ENCODE assay signal across 10 cellular contexts in the genomic region with DNA sequence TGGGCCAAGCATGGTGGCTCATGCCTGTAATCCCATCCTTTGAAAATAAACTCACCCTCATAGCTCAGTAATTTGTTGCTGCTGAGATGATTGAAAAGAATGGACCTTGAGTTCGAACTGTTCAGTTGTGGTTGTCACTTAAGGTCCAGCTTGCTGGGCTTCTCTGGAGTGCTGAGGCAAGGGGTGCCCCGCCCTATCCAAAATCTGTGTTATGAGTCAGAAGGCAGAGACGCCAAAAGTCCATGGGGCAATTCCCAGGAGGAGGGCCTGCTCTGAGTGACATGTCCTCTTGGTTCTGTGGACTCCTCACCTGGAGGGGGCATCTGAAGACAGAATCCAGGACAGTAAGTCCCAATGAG.
DNase-seq lines count a peak whose midpoint lies in the region; ATAC-seq, FAIRE-seq and TF ChIP-seq lines count a peak whose summit lies in the region.
"Had no signal": no experiment of that assay in that cellular context is flagged by ENCODE, and none has a peak within 500 bp of the region (broad histone marks: within the 10 kb centered on the region; RNA-seq: fewer than 3 reads in every experiment).

No MANE protein-coding gene starts in this region.

- H3K9me3 ChIP-seq in heart left ventricle (no peaks in the 10 kb centered on the region), small intestine (ENCODE audit: control insufficient read depth, low read depth) (no peaks in the 10 kb centered on the region), body of pancreas (no peaks in the 10 kb centered on the region)
- H3K9me3 ChIP-seq: neutrophil had no signal

- H3K27ac ChIP-seq in heart left ventricle (peak overlapping the region in 4 of 12 donors; percentile 26 to 59 (median 36)), small intestine (ENCODE audit: low read depth in 1 of 2, low read length in 1 of 2) (no peak overlapping the region), body of pancreas (no peak overlapping the region)
- H3K27ac ChIP-seq: neutrophil had no signal

- no peak overlapping the region for H3K4me3 ChIP-seq in heart left ventricle
- no peak overlapping the region for H3K4me3 ChIP-seq in small intestine (ENCODE audit: low read depth in 1 of 2, low read length in 2 of 2)
- no peak overlapping the region for H3K4me3 ChIP-seq in body of pancreas

- ATAC-seq in heart left ventricle (peak; percentile 38 to 79 (median 68)), body of pancreas (no peak), GM21367 (IDR thresholded peaks at IDR 0.05; ENCODE audit: unreplicated experiment) (no peak)

- DNase-seq in H4 (ENCODE audit: low spot score) (peak; percentile 70), T1000 (lab: John Stamatoyannopoulos, UW) (peak; percentile 41), heart left ventricle (peak in 4 of 5 donors; percentile 28 to 58 (median 34)), small intestine (peak; percentile 78), body of pancreas (no peak), NCI-H146 (lab: John Stamatoyannopoulos, UW) (no peak)
- DNase-seq in activated CD4-positive, CD25-positive, alpha-beta regulatory T cell treated with anti-CD3 and anti-CD28 coated beads, Interleukin-2, amount 50 U/mL, for 72 hours, result no peak
- DNase-seq: activated CD4-positive, alpha-beta T cell treated with anti-CD3 and anti-CD28 coated beads, Interleukin-2, amount 10 ng/mL, durations not matched to agents 24 days and 14 days had no signal

- no peak for TF ChIP-seq CTCF in heart left ventricle (IDR thresholded peaks at IDR 0.05)
- TF ChIP-seq CTCF in body of pancreas (IDR thresholded peaks at IDR 0.05), result no peak

- H3K4me1 ChIP-seq in heart left ventricle, result peaks cover 0 to 31% (median 10%) of the 10 kb centered on the region in 12 donors
- H3K4me1 ChIP-seq in small intestine (ENCODE audit: control insufficient read depth in 2 of 2, insufficient read depth in 1 of 2, low read depth in 1 of 2, low read length in 1 of 2), result peaks cover 0 to 5% of the 10 kb centered on the region in 2 donors
- H3K4me1 ChIP-seq in body of pancreas, result no peaks in the 10 kb centered on the region

- intact Hi-C loops in heart left ventricle (cut with DNase I), result no loop called here
- intact Hi-C loops in body of pancreas (cut with DNase I), result no loop called here

- FAIRE-seq in small intestine (lab: Jason Lieb, UNC), result no peak

- WGBS in heart left ventricle, 4 donors, result 49 to 81% (median 63%) methylated on average over 3 of the region's 3 CpGs
- WGBS in small intestine, 3 donors, result 10 to 44% (median 20%) methylated on average over 3 of the region's 3 CpGs
- 56 to 83% methylated on average over 3 of the region's 3 CpGs for WGBS in body of pancreas, 2 donors

- no peaks in the 10 kb centered on the region for H3K27me3 ChIP-seq in heart left ventricle
- H3K27me3 ChIP-seq in small intestine (ENCODE audit: control insufficient read depth in 2 of 2, insufficient read depth in 2 of 2, low read length in 2 of 2), result no peaks in the 10 kb centered on the region
- H3K27me3 ChIP-seq in body of pancreas, result no peaks in the 10 kb centered on the region
- H3K27me3 ChIP-seq: neutrophil had no signal

- TF ChIP-seq POLR2A in heart left ventricle (IDR thresholded peaks at IDR 0.05), result no peak
- no peak for TF ChIP-seq POLR2A in body of pancreas (IDR thresholded peaks at IDR 0.05)

- no peaks in the 10 kb centered on the region for H3K36me3 ChIP-seq in heart left ventricle
- no peaks in the 10 kb centered on the region for H3K36me3 ChIP-seq in small intestine (ENCODE audit: control insufficient read depth in 2 of 2, insufficient read depth in 2 of 2, low read length in 2 of 2)
- no peaks in the 10 kb centered on the region for H3K36me3 ChIP-seq in body of pancreas (replicated peaks in 1 of 2; ENCODE audit: insufficient read depth in 1 of 2, low read depth in 2 of 2)
- H3K36me3 ChIP-seq: neutrophil had no signal

Comparison
In these comparisons a context has a peak if more than half of its experiments do, and no peak if none do; other contexts are left out.
1. DNase-seq: peak in H4 (single experiment), T1000 (single experiment), heart left ventricle (4 of 5) and small intestine (single experiment); none in activated CD4-positive, CD25-positive, alpha-beta regulatory T cell treated with anti-CD3 and anti-CD28 coated beads, Interleukin-2, amount 50 U/mL, for 72 hours (single experiment), body of pancreas (0 of 4) and NCI-H146 (single experiment).
2. ATAC-seq: peak in heart left ventricle (4 of 4); none in body of pancreas (single experiment) and GM21367 (single experiment).